18 cellular contexts compared by ENCODE assay signal in the genomic region with DNA sequence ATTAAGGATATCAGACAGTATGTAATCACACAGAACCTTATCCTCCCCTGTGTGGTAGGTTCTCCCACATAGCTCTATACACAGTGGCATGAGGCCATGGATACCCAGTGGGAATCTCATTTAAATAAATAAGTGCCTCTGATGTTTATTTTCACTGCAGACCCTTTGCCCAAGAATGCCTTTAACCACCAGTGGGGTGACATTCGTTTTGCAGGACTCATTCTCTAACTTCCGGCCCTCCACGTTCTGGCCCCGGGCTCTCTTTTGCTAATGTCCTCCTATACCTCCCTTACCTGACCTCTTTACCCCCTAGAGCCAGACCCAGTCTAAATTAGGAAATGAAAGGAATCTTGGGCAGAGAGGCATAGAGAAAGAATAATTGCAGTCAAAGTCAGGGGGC. TPM values are rescaled to one million over a fixed set of nuclear protein-coding genes. Genes with fewer than 3 reads are reported as not detected.
DNase-seq lines count a peak whose midpoint lies in the region; ATAC-seq and TF ChIP-seq lines count a peak whose summit lies in the region.
"Had no signal": no experiment of that assay in that cellular context is flagged by ENCODE, and none has a peak within 500 bp of the region (broad histone marks: within the 10 kb centered on the region; RNA-seq: fewer than 3 reads in every experiment).

No MANE protein-coding gene starts in this region.

- CTCF ChIA-PET in AG04449 (lab: Yijun Ruan, JAX), result interaction anchor here (1.0 to 2.1 kb wide), 4 partner anchors 10 to 181 kb away, joined by 3 to 6 read pairs (median 4); no protein-coding TSS in a partner anchor
- CTCF ChIA-PET in PC-3 (lab: Charles Lee), result interaction anchor here (0.5 kb wide), 1 partner anchor 72 kb away, joined by 7 read pairs; no protein-coding TSS in a partner anchor

- no peak overlapping the region for H2BK5ac ChIP-seq in trophoblast cell (ENCODE audit: low read depth, low read length, poor library complexity)

- H3K14ac ChIP-seq in trophoblast cell (ENCODE audit: low read length), result no peak overlapping the region

- H3K4me3 ChIP-seq in AG04449 (ENCODE audit: low read depth, low read length), result peak overlapping the region; percentile 74
- H3K4me3 ChIP-seq in HUES48 (ENCODE audit: low read depth, low read length), result peak overlapping the region; percentile 28; the same call in 1 of the 2 replicates
- H3K4me3 ChIP-seq in esophagus muscularis mucosa, result peak overlapping the region in 3 of 4 donors; percentile 3 to 57 (median 18)
- no peak overlapping the region for H3K4me3 ChIP-seq in trophoblast cell (ENCODE audit: low read depth, low read length)
- H3K4me3 ChIP-seq in PC-3 (ENCODE audit: low read length), result no peak overlapping the region
- H3K4me3 ChIP-seq: gastrocnemius medialis, SK-N-MC had no signal

- no peaks in the 10 kb centered on the region for H3K36me3 ChIP-seq in HUES48 (ENCODE audit: control insufficient read depth, insufficient read depth, low read length)
- H3K36me3 ChIP-seq in esophagus muscularis mucosa, result no peaks in the 10 kb centered on the region
- peaks cover 0 to 4% of the 10 kb centered on the region in 2 experiments for H3K36me3 ChIP-seq in trophoblast cell (ENCODE audit: control insufficient read depth in 1 of 2, insufficient read depth in 2 of 2, low read length in 2 of 2)
- no peaks in the 10 kb centered on the region for H3K36me3 ChIP-seq in PC-3 (ENCODE audit: low read depth, low read length)
- H3K36me3 ChIP-seq: gastrocnemius medialis had no signal

- H3K9ac ChIP-seq in HUES48 (ENCODE audit: low read depth, low read length) (no peak overlapping the region), trophoblast cell (ENCODE audit: low read length) (no peak overlapping the region), PC-3 (ENCODE audit: low read length) (no peak overlapping the region)

- H4K20me1 ChIP-seq in PC-3 (ENCODE audit: low read length), result no peaks in the 10 kb centered on the region

- H3K79me2 ChIP-seq in trophoblast cell (ENCODE audit: control insufficient read depth, insufficient read depth, low read length, poor library complexity), result peaks cover 1% of the 10 kb centered on the region
- H3K79me2 ChIP-seq in PC-3 (ENCODE audit: low read length), result no peaks in the 10 kb centered on the region

- H2AK5ac ChIP-seq in trophoblast cell (ENCODE audit: low read length), result no peak overlapping the region

- POLR2A ChIA-PET in AG04449 (lab: Yijun Ruan, JAX), result interaction anchor here (1.3 to 1.5 kb wide), 2 partner anchors 9 to 11 kb away, joined by 3 to 4 read pairs; no protein-coding TSS in a partner anchor
- POLR2A ChIA-PET in PC-3 (lab: Charles Lee; ENCODE audit: unreplicated experiment), result no interaction called here

- H2BK120ac ChIP-seq in trophoblast cell (ENCODE audit: insufficient read depth, low read length, poor library complexity), result no peak overlapping the region

- H3K9me3 ChIP-seq in HUES48 (ENCODE audit: control insufficient read depth, insufficient read depth, low read length) (no peaks in the 10 kb centered on the region), esophagus muscularis mucosa (no peaks in the 10 kb centered on the region), trophoblast cell (ENCODE audit: insufficient read depth, low read depth, low read length) (no peaks in the 10 kb centered on the region), PC-3 (ENCODE audit: low read length) (no peaks in the 10 kb centered on the region)
- H3K9me3 ChIP-seq: gastrocnemius medialis had no signal

- no peaks in the 10 kb centered on the region for H3F3A ChIP-seq in PC-3 (ENCODE audit: low read length, unreplicated experiment)

- peaks cover 8% of the 10 kb centered on the region for H3K79me1 ChIP-seq in trophoblast cell (ENCODE audit: low read length)

- 31% methylated on average over 4 of the region's 4 CpGs for WGBS in esophagus muscularis mucosa
- no CpG with 5 or more reads among the region's 4 CpGs for WGBS in trophoblast cell (ENCODE audit: extremely low coverage, insufficient coverage, insufficient read length)

- H2AFZ ChIP-seq in trophoblast cell (ENCODE audit: insufficient read depth, low read length, poor library complexity) (no peak overlapping the region), PC-3 (ENCODE audit: low read length) (no peak overlapping the region)

- DNase-seq in AG04449 (ENCODE audit: low read depth, low spot score) (no peak), esophagus muscularis mucosa (ENCODE audit: extremely low spot score) (no peak), trophoblast cell (no peak), PC-3 (no peak), SK-N-DZ (ENCODE audit: low spot score) (no peak), UCSD-AML1 (lab: John Stamatoyannopoulos, UW; ENCODE audit: unreplicated experiment) (no peak)
- DNase-seq: activated CD4-positive, alpha-beta T cell treated with anti-CD3 and anti-CD28 coated beads, Interleukin-2, amount 50 U/mL, for 4 hours; activated T-cell treated with anti-CD3 and anti-CD28 coated beads, Interleukin-2, amount 50 U/mL, for 24 hours; caudate nucleus; gastrocnemius medialis; mammary epithelial cell; NCI-H1436 treated with DMSO at 0.1 percent for 48 hours; NCI-H446 treated with DMSO at 0.1 percent for 48 hours; small intestine had no signal

- no peak overlapping the region for H4K12ac ChIP-seq in trophoblast cell (ENCODE audit: low read depth, low read length)

- TF ChIP-seq CTCF in AG04449 (IDR thresholded peaks at IDR 0.05; ENCODE audit: insufficient read depth, low read length, missing control alignments), result no peak
- no peak for TF ChIP-seq CTCF in esophagus muscularis mucosa (IDR thresholded peaks at IDR 0.05)
- no peak for TF ChIP-seq CTCF in PC-3 (conservative IDR thresholded peaks at IDR 0.05; ENCODE audit: low read depth, low read length)

- intact Hi-C loops in esophagus muscularis mucosa (cut with DNase I) (loop anchor here (5.0 kb wide), 1 partner anchor 50 kb away; no protein-coding TSS in a partner anchor), PC-3 (cut with micrococcal nuclease) (loop anchor here (2.0 kb wide), 1 partner anchor 16 kb away; no protein-coding TSS in a partner anchor)

- H3K23ac ChIP-seq in trophoblast cell (ENCODE audit: low read length), result no peak overlapping the region

- no peak for TF ChIP-seq POLR2A in esophagus muscularis mucosa (IDR thresholded peaks at IDR 0.05; ENCODE audit: low read depth)

- H4K91ac ChIP-seq in trophoblast cell (ENCODE audit: low read depth, low read length), result no peak overlapping the region

- no TSS peak for BruUV-seq in PC-3 (replicated peaks; lab: Mats Ljungman, UMichigan)

- H3K27ac ChIP-seq in HUES48 (ENCODE audit: low read depth, low read length) (peak overlapping the region; percentile 9), esophagus muscularis mucosa (replicated peaks in 1 of 4) (peak overlapping the region; percentile 83 to 84 (median 83)), trophoblast cell (ENCODE audit: low read depth, low read length) (peak overlapping the region; percentile 62), PC-3 (ENCODE audit: low read length) (no peak overlapping the region)
- H3K27ac ChIP-seq: gastrocnemius medialis, SK-N-MC had no signal

- H2BK12ac ChIP-seq in trophoblast cell (ENCODE audit: low read length), result no peak overlapping the region

- H3K4ac ChIP-seq in trophoblast cell (ENCODE audit: low read depth, low read length), result no peak overlapping the region

- H3K27me3 ChIP-seq in HUES48 (ENCODE audit: control insufficient read depth, insufficient read depth, low read length), result no peaks in the 10 kb centered on the region
- no peaks in the 10 kb centered on the region for H3K27me3 ChIP-seq in esophagus muscularis mucosa
- H3K27me3 ChIP-seq in trophoblast cell (ENCODE audit: insufficient read depth, low read length), result no peaks in the 10 kb centered on the region
- no peaks in the 10 kb centered on the region for H3K27me3 ChIP-seq in PC-3 (ENCODE audit: low read length)
- H3K27me3 ChIP-seq: gastrocnemius medialis had no signal

- peaks cover 64% of the 10 kb centered on the region for H3K4me1 ChIP-seq in HUES48 (ENCODE audit: control insufficient read depth, insufficient read depth, low read length)
- H3K4me1 ChIP-seq in esophagus muscularis mucosa, result peaks cover 18 to 91% (median 85%) of the 10 kb centered on the region in 4 donors
- H3K4me1 ChIP-seq in trophoblast cell (ENCODE audit: control insufficient read depth in 1 of 2, insufficient read depth in 2 of 2, low read length in 2 of 2), result peaks cover 7 to 25% of the 10 kb centered on the region in 2 experiments
- H3K4me1 ChIP-seq in PC-3 (ENCODE audit: insufficient read depth, low read length), result peaks cover 18% of the 10 kb centered on the region

- no peak overlapping the region for H3K18ac ChIP-seq in trophoblast cell (ENCODE audit: low read length)

- H3K4me2 ChIP-seq in trophoblast cell (ENCODE audit: low read length), result peak overlapping the region; percentile 11
- H3K4me2 ChIP-seq in PC-3 (ENCODE audit: low read length), result no peak overlapping the region

- H4K8ac ChIP-seq in trophoblast cell (ENCODE audit: low read depth, low read length), result no peak overlapping the region

- H3K9me2 ChIP-seq in PC-3 (replicated peaks; ENCODE audit: low read length), result no peaks in the 10 kb centered on the region

- no peak for ATAC-seq in HG03460 (IDR thresholded peaks at IDR 0.05; ENCODE audit: unreplicated experiment)
- ATAC-seq in PC-3, result no peak
- ATAC-seq: gastrocnemius medialis had no signal

- no peak for TF ChIP-seq EP300 in esophagus muscularis mucosa (IDR thresholded peaks at IDR 0.05)

RNA-seq across cellular contexts. Expression of gene CCDC80, which starts 8.3 kb away (rescaled TPM):
- total RNA-seq in esophagus muscularis mucosa (100 to 1,000 TPM in 2 of 4 donors, 10 to 100 TPM in 2; 34.7 to 213 (median 127) TPM), PC-3 (2014; rRNA removed) (17.0 and 20.4 TPM in 2 replicates)
- 175 and 183 TPM in 2 replicates for polyA plus RNA-seq in trophoblast cell (2013)
- 3.2 and 3.9 TPM in 2 replicates for polyA plus RNA-seq in SK-N-DZ (2014; cell fraction: cytosol; rRNA removed)
- polyA plus RNA-seq in SK-N-DZ (2014; cell fraction: nucleus; rRNA removed), result 2.1 and 2.9 TPM in 2 replicates
- total RNA-seq: B cell had no signal

Comparison
In these comparisons a context has a peak if more than half of its experiments do, and no peak if none do; other contexts are left out.
1. H3K4me3 ChIP-seq: peak in AG04449 (single experiment), HUES48 (single experiment) and esophagus muscularis mucosa (3 of 4); none in trophoblast cell (single experiment) and PC-3 (single experiment).